ENCODE assay signal across 1 cellular context in the genomic region with DNA sequence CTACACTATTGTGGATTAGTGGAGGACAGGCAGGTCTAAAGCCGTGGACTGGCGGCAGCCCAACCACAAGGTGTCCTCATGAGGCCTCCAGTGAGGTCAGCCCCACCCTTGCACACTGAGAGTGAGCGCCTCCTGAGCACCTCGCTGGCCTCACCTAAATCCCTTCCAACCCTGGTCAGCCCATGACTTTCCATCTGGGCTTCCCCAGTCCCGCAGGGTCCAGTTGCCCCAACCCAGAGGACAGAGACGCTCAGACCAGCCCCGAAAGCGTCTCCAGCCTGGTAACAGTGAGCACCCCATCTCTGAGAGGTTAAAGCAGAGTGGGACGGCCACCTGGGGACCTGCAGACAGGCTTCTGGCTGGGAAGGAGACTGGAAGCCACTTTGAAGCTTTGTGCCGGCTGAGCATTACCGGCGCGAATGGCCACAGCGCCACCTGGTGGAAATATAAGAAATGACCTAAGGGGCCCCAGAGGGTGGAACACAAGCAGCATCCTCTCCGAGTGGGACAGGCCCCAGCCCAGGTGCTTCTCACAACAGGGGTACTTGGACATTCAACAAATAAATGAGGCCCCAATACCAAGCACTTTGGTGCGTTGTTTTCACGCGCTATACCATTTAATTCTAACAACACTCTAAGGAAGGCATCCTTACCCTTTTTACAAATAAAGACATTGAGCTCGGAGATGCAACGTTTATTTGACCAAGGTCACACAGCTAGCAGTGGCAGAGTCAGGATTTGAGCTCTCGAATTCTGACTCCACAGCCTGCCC.
TF ChIP-seq lines count a peak whose summit lies in the region.

No MANE protein-coding gene starts in this region.

TF ChIP-seq in IMR-90, 13 proteins besides CTCF, POLR2A, EP300 and RAD21:
- peak; percentile 87 for TF ChIP-seq SMC3 (IDR thresholded peaks at IDR 0.05; ENCODE audit: low read depth, low read length)
- TF ChIP-seq FOS (IDR thresholded peaks at IDR 0.05; ENCODE audit: low read depth, low read length): no peak
